Comparison of ENCODE assay signal across 14 cellular contexts in the genomic region with DNA sequence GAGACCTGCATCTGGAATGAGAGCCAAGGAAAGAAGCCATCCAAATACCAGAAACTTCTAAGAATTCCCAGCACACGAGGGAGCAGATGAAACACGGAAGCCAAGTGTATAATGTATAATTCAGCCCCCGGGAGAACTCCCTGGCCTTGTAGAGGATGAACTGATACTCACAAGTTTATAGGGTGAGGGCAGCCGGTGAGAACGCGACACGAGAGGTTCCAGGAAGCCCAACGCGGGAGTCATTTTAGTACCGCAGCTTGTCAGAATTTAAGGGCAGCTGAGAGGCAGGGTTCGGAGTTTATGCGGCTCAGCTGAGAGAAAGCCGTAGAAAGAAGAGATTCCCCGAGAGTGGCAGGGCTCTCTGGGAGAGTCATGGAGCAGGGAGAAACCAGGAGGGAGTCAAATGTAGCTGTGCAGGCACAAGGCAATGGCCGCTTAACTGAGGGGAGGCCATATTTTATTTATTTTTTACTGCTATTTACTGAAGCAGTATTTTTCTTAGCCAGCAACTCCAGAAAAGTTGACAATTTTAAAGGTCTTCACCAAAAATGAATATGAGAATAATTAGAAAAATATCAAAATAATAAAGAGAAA.
"Had no signal": no experiment of that assay in that cellular context is flagged by ENCODE, and none has a peak within 500 bp of the region (broad histone marks: within the 10 kb centered on the region; RNA-seq: fewer than 3 reads in every experiment).

No MANE protein-coding gene starts in this region.

- ATAC-seq: activated CD4-positive, alpha-beta T cell treated with anti-CD3 and anti-CD28 coated beads for 36 hours; activated CD8-positive, alpha-beta T cell treated with anti-CD3 and anti-CD28 coated beads, Interleukin-2, amount 10 ng/mL, durations not matched to agents 7 days and 5 days; heart right ventricle; left lung; pancreas had no signal

- H3K9me3 ChIP-seq: heart right ventricle, left lung, pancreas, tibial artery, vagina had no signal

- H3K9me3 Mint-ChIP-seq: activated naive CD4-positive, alpha-beta T cell treated with anti-CD3 and anti-CD28 coated beads for 36 hours had no signal

- H3K27me3 Mint-ChIP-seq: activated CD4-positive, alpha-beta T cell treated with anti-CD3 and anti-CD28 coated beads for 36 hours had no signal

- H3K36me3 ChIP-seq: cardiac muscle cell, heart right ventricle, left lung, pancreas, tibial artery, vagina had no signal

- DNase-seq: activated CD4-positive, alpha-beta T cell treated with anti-CD3 and anti-CD28 coated beads for 36 hours; activated CD8-positive, alpha-beta T cell treated with anti-CD3 and anti-CD28 coated beads, Interleukin-2, amount 10 ng/mL, durations not matched to agents 7 days and 5 days; activated naive CD4-positive, alpha-beta T cell treated with anti-CD3 and anti-CD28 coated beads for 36 hours; heart right ventricle; islet precursor cell; left lung; pancreas; small intestine; T1000; tibial artery had no signal

- H3K4me3 ChIP-seq: cardiac muscle cell, heart right ventricle, left lung, pancreas, tibial artery, vagina had no signal

- H3K27ac Mint-ChIP-seq: activated CD4-positive, alpha-beta T cell treated with anti-CD3 and anti-CD28 coated beads for 36 hours; activated CD8-positive, alpha-beta T cell treated with anti-CD3 and anti-CD28 coated beads, Interleukin-2, amount 10 ng/mL, durations not matched to agents 7 days and 5 days; activated naive CD4-positive, alpha-beta T cell treated with anti-CD3 and anti-CD28 coated beads for 36 hours; nephron had no signal

- H3K4me3 Mint-ChIP-seq: activated CD4-positive, alpha-beta T cell treated with anti-CD3 and anti-CD28 coated beads for 36 hours; activated CD8-positive, alpha-beta T cell treated with anti-CD3 and anti-CD28 coated beads, Interleukin-2, amount 10 ng/mL, durations not matched to agents 7 days and 5 days; activated naive CD4-positive, alpha-beta T cell treated with anti-CD3 and anti-CD28 coated beads for 36 hours had no signal

- H3K4me1 Mint-ChIP-seq: activated CD4-positive, alpha-beta T cell treated with anti-CD3 and anti-CD28 coated beads for 36 hours had no signal

- H3K27me3 ChIP-seq: cardiac muscle cell, left lung, pancreas, tibial artery, vagina had no signal

- H3K4me1 ChIP-seq: heart right ventricle, left lung, pancreas, tibial artery, vagina had no signal

- H3K27ac ChIP-seq: cardiac muscle cell, heart right ventricle, left lung, pancreas, tibial artery, vagina, VCaP had no signal
